ENCODE assay signal across 1 cellular context in genomic region chr12:9759680-9760592, GRCh38.
A peak's percentile ranks its signal among the peaks of the same experiment; 100 is the strongest.
TF ChIP-seq lines count a peak whose summit lies in the region.

No MANE protein-coding gene starts in this region.

TF ChIP-seq in HCT116, 20 proteins besides CTCF, POLR2A, EP300 and RAD21:
- TF ChIP-seq CEBPB (IDR thresholded peaks at IDR 0.05; ENCODE audit: low read depth) = no peak
- peak; percentile 59; the same call in 1 of the 2 replicates for TF ChIP-seq EZH2phosphoT487 (IDR thresholded peaks at IDR 0.05; ENCODE audit: borderline replicate concordance)
- TF ChIP-seq POLR2AphosphoS5 (IDR thresholded peaks at IDR 0.05; ENCODE audit: low read depth, low read length) = no peak
- TF ChIP-seq TCF7L2 (IDR thresholded peaks at IDR 0.05; ENCODE audit: borderline replicate concordance, extremely low read depth, insufficient read depth, insufficient read length) = no peak
- TF ChIP-seq SP1 (IDR thresholded peaks at IDR 0.05; ENCODE audit: low read depth) = no peak
- no peak for TF ChIP-seq YY1 (IDR thresholded peaks at IDR 0.05; ENCODE audit: extremely low read depth, insufficient replicate concordance, low read depth, low read length)
- no peak for TF ChIP-seq SRF (IDR thresholded peaks at IDR 0.05; ENCODE audit: low read depth)
- TF ChIP-seq EZH2 (IDR thresholded peaks at IDR 0.05) = peak; percentile 45; the same call in 1 of the 2 replicates
- TF ChIP-seq REST (IDR thresholded peaks at IDR 0.05; ENCODE audit: low read depth) = no peak
- no peak for TF ChIP-seq ZFX (IDR thresholded peaks at IDR 0.05)
- TF ChIP-seq SIN3A (IDR thresholded peaks at IDR 0.05; ENCODE audit: low read depth) = no peak
- TF ChIP-seq FOSL1 (IDR thresholded peaks at IDR 0.05; ENCODE audit: low read depth) = no peak
- no peak for TF ChIP-seq JUND (IDR thresholded peaks at IDR 0.05)
- no peak for TF ChIP-seq CBX3 (IDR thresholded peaks at IDR 0.05; ENCODE audit: low read depth)
- TF ChIP-seq ATF3 (IDR thresholded peaks at IDR 0.05) = no peak
- no peak for TF ChIP-seq ZBTB33 (IDR thresholded peaks at IDR 0.05; ENCODE audit: extremely low read depth, insufficient replicate concordance, low read length)
